In the genomic region with DNA sequence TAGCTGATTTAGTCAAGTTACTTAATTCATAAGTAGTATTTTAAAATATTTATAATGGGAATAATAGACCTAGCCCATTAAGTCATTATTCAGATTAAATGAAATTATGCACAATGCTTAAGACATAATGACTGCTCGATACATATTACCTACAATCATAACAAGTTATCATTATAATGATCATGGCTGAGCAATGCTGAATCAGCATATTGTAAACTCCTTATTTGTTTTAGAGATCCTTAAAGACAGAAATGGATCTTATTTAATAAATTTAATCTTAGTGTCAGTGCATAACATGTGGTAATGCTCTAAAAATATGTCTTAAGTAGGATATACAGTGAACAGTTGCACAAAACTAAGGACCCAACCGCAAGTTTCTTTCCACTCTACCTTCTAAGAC, we compare ENCODE assay signal across 29 cellular contexts.
"Had no signal": no experiment of that assay in that cellular context is flagged by ENCODE, and none has a peak within 500 bp of the region (broad histone marks: within the 10 kb centered on the region; RNA-seq: fewer than 3 reads in every experiment).

No MANE protein-coding gene starts in this region.

- H3K36me3 ChIP-seq: ascending aorta, cardiac muscle cell had no signal

- H3K4me3 ChIP-seq: ascending aorta, cardiac muscle cell had no signal

- H3K9me3 ChIP-seq: ascending aorta had no signal

- DNase-seq: activated B cell treated with CpG ODN at 0.5 μM for 24 hours; activated CD4-positive, alpha-beta memory T cell treated with anti-CD3 and anti-CD28 coated beads, Interleukin-2, amount 10 ng/mL, durations not matched to agents 7 days and 5 days; activated CD4-positive, alpha-beta T cell treated with anti-CD3 and anti-CD28 coated beads for 48 hours; activated CD4-positive, alpha-beta T cell treated with anti-CD3 and anti-CD28 coated beads, Interleukin-2, amount 10 ng/mL, durations not matched to agents 7 days and 5 days; activated CD4-positive, alpha-beta T cell treated with anti-CD3 and anti-CD28 coated beads, Interleukin-2, amount 50 U/mL, for 48 hours; activated CD4-positive, CD25-positive, alpha-beta regulatory T cell treated with anti-CD3 and anti-CD28 coated beads, Interleukin-2, amount 50 U/mL, for 72 hours; activated CD8-positive, alpha-beta memory T cell treated with anti-CD3 and anti-CD28 coated beads for 24 hours; activated CD8-positive, alpha-beta memory T cell treated with anti-CD3 and anti-CD28 coated beads, Interleukin-2, amount 10 ng/mL, durations not matched to agents 7 days and 5 days; activated CD8-positive, alpha-beta memory T cell treated with anti-CD3 and anti-CD28 coated beads, Interleukin-2, amount 50 U/mL, for 48 hours; activated CD8-positive, alpha-beta T cell treated with anti-CD3 and anti-CD28 coated beads, Interleukin-2, amount 10 ng/mL, durations not matched to agents 7 days and 5 days; activated effector memory CD4-positive, alpha-beta T cell treated with Interleukin-2 at 50 U/mL for 16 hours; activated gamma-delta T cell; activated naive CD4-positive, alpha-beta T cell treated with anti-CD3 and anti-CD28 coated beads, Interleukin-2, amount 10 ng/mL, durations not matched to agents 7 days and 5 days; activated naive CD4-positive, alpha-beta T cell treated with Interleukin-2 at 50 U/mL for 16 hours; activated naive CD8-positive, alpha-beta T cell treated with anti-CD3 and anti-CD28 coated beads, Interleukin-2, amount 10 ng/mL, durations not matched to agents 7 days and 5 days; activated naive CD8-positive, alpha-beta T cell treated with anti-CD3 and anti-CD28 coated beads, Interleukin-2, amount 50 U/mL, for 24 hours; activated T-cell treated with anti-CD3 and anti-CD28 coated beads, Interleukin-2, amount 50 U/mL, for 24 hours; activated T-cell treated with anti-CD3 and anti-CD28 coated beads, Interleukin-2, amount 50 U/mL, for 48 hours; amygdala; anterior cingulate cortex; caudate nucleus; cerebellar nuclear complex; T-helper 2 cell; T-helper 9 cell had no signal

- H3K27ac ChIP-seq: ascending aorta, cardiac muscle cell, VCaP had no signal

- FAIRE-seq: bronchial epithelial cell, TTC549 had no signal

- H3K4me1 ChIP-seq: ascending aorta had no signal

- H3K27me3 ChIP-seq: ascending aorta, cardiac muscle cell had no signal

- ATAC-seq: activated CD8-positive, alpha-beta memory T cell treated with anti-CD3 and anti-CD28 coated beads, Interleukin-2, amount 10 ng/mL, durations not matched to agents 7 days and 5 days; activated CD8-positive, alpha-beta T cell treated with anti-CD3 and anti-CD28 coated beads, Interleukin-2, amount 10 ng/mL, durations not matched to agents 7 days and 5 days; activated naive CD8-positive, alpha-beta T cell treated with anti-CD3 and anti-CD28 coated beads, Interleukin-2, amount 50 U/mL, for 24 hours had no signal
